ENCODE assay signal across 22 cellular contexts in the genomic region with DNA sequence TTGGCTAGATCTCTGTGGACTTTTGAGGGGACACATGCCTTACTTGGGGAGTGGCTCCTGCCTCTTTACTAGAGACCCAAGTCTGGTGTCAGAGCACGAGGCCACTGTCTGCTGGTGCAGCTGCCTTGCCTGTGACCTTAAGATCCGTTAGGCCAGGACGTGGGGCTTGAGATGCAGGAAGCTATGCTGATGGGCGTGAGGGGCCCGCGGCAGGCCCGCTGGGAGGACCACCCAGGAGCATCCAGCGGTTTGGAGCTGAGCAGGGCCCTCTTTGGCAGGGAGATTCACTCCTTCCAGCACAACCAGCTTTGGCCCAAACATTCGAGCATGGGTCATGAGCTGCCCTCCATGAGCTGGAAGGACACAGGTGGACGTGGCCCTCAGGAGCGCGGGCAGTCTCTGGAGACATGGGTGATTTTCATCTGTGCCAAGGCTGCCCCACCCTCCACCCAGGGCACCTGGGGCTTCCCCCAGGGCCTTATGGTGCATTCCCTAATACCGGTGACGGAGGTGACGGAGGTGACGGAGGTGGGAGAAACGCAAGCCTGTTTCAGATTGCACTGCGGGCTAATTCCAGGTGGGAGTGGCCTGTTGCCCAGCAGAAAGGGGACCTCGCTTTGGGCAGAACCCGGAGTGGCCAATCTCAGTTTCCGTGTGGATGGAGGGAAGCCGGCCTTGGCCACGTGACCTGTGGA. TPM values are rescaled to one million over a fixed set of nuclear protein-coding genes. Genes with fewer than 3 reads are reported as not detected.
"Had no signal": no experiment of that assay in that cellular context is flagged by ENCODE, and none has a peak within 500 bp of the region (broad histone marks: within the 10 kb centered on the region; RNA-seq: fewer than 3 reads in every experiment).

No MANE protein-coding gene starts in this region.

- H3K27me3 Mint-ChIP-seq: activated CD4-positive, alpha-beta memory T cell treated with anti-CD3 and anti-CD28 coated beads for 36 hours; activated T-cell treated with anti-CD3 and anti-CD28 coated beads, Interleukin-2, amount 50 U/mL, for 24 hours; naive B cell had no signal

- H3K27ac Mint-ChIP-seq: activated CD4-positive, alpha-beta memory T cell treated with anti-CD3 and anti-CD28 coated beads for 36 hours; activated T-cell treated with anti-CD3 and anti-CD28 coated beads, Interleukin-2, amount 50 U/mL, for 24 hours; mesothelial cell of epicardium; nephron progenitor cell had no signal

- ATAC-seq: psoas muscle had no signal

- H3K4me3 Mint-ChIP-seq: activated CD4-positive, alpha-beta memory T cell treated with anti-CD3 and anti-CD28 coated beads for 36 hours; activated T-cell treated with anti-CD3 and anti-CD28 coated beads, Interleukin-2, amount 50 U/mL, for 24 hours; mesothelial cell of epicardium; nephron progenitor cell had no signal

- DNase-seq: activated CD4-positive, alpha-beta memory T cell treated with anti-CD3 and anti-CD28 coated beads for 36 hours; activated CD4-positive, alpha-beta T cell treated with anti-CD3 and anti-CD28 coated beads for 48 hours; activated CD8-positive, alpha-beta memory T cell treated with anti-CD3 and anti-CD28 coated beads, Interleukin-2, amount 50 U/mL, for 4 hours; activated gamma-delta T cell; activated naive CD4-positive, alpha-beta T cell treated with anti-CD3 and anti-CD28 coated beads, Interleukin-2, amount 50 U/mL, for 16 hours; activated T-cell treated with anti-CD3 and anti-CD28 coated beads, Interleukin-2, amount 50 U/mL, for 24 hours; amniotic stem cell; brain microvascular endothelial cell; effector memory CD4-positive, alpha-beta T cell; left ventricle myocardium inferior; naive B cell; nephron progenitor cell; nucleus accumbens; psoas muscle; spleen; stimulated activated naive CD8-positive, alpha-beta T cell treated with anti-CD3 and anti-CD28 coated beads, Interleukin-15, Interleukin-2, amounts not matched to agents 100 U/mL and 50 U/mL, for 24 hours; transverse colon had no signal

- H3K9me3 Mint-ChIP-seq: activated CD4-positive, alpha-beta memory T cell treated with anti-CD3 and anti-CD28 coated beads for 36 hours; activated T-cell treated with anti-CD3 and anti-CD28 coated beads, Interleukin-2, amount 50 U/mL, for 24 hours; mesothelial cell of epicardium; naive B cell; nephron progenitor cell had no signal

- H3K27ac ChIP-seq: brain microvascular endothelial cell, coronary artery, left ventricle myocardium inferior, parathyroid adenoma, psoas muscle, spleen, transverse colon, VCaP had no signal

- H3K36me3 Mint-ChIP-seq: activated CD4-positive, alpha-beta memory T cell treated with anti-CD3 and anti-CD28 coated beads for 36 hours; naive B cell had no signal

RNA-seq across cellular contexts. Expression of a gene that starts 56.9 kb away (rescaled TPM):
- total RNA-seq: T-helper 1 cell treated with Interleukin-12 subunit alpha and Interleukin-12 subunit beta and Interleukin-4 antibody, amounts not matched to agents 30 ng/mL and 1 ng/mL, for 36 hours had no signal
